ENCODE assay signal across 12 cellular contexts in genomic region chr1:14626869-14627607, GRCh38.
A peak's percentile ranks its signal among the peaks of the same experiment; 100 is the strongest.
DNase-seq lines count a peak whose midpoint lies in the region; ATAC-seq and TF ChIP-seq lines count a peak whose summit lies in the region.
"Had no signal": no experiment of that assay in that cellular context is flagged by ENCODE, and none has a peak within 500 bp of the region (broad histone marks: within the 10 kb centered on the region; RNA-seq: fewer than 3 reads in every experiment).

No MANE protein-coding gene starts in this region.

- no peak overlapping the region for H3K4me2 ChIP-seq in DND-41 (ENCODE audit: insufficient read depth, low read length)

- H3K4me3 Mint-ChIP-seq in nephron progenitor cell = no peak overlapping the region
- H3K4me3 Mint-ChIP-seq: activated CD4-positive, alpha-beta T cell treated with anti-CD3 and anti-CD28 coated beads, Interleukin-2, amount 10 ng/mL, durations not matched to agents 24 days and 14 days; activated naive CD4-positive, alpha-beta T cell treated with anti-CD3 and anti-CD28 coated beads, Interleukin-2, amount 10 ng/mL, durations not matched to agents 7 days and 5 days had no signal

- TF ChIP-seq CTCF in DND-41 (IDR thresholded peaks at IDR 0.05; ENCODE audit: borderline replicate concordance, extremely low read depth, low read length, poor library complexity, severe bottlenecking) = no peak
- no peak for TF ChIP-seq CTCF in nephron progenitor cell (IDR thresholded peaks at IDR 0.05)

- no peak overlapping the region for H2AFZ ChIP-seq in DND-41 (ENCODE audit: low read depth, low read length)

- H3K4me1 ChIP-seq in DND-41 (ENCODE audit: insufficient read depth, low read length) = peaks cover 16% of the 10 kb centered on the region
- H3K4me1 ChIP-seq: prostate gland had no signal

- peak overlapping the region; percentile 40; the same call in 1 of the 2 replicates for H3K27ac ChIP-seq in DND-41 (ENCODE audit: low read length)
- H3K27ac ChIP-seq: prostate gland had no signal

- H3K9ac ChIP-seq in DND-41 (ENCODE audit: low read depth, low read length) = no peak overlapping the region

- H3K9me3 ChIP-seq in DND-41 (ENCODE audit: insufficient read depth, low read length, severe bottlenecking) = no peaks in the 10 kb centered on the region
- H3K9me3 ChIP-seq: prostate gland had no signal

- H3K36me3 ChIP-seq in DND-41 (ENCODE audit: insufficient read depth, low read length) = no peaks in the 10 kb centered on the region
- H3K36me3 ChIP-seq: prostate gland had no signal

- peak; percentile 93 for ATAC-seq in DND-41 (ENCODE audit: insufficient read depth, low read depth)
- no peak for ATAC-seq in HG02840 (IDR thresholded peaks at IDR 0.05; ENCODE audit: low FRiP score, unreplicated experiment)

- DNase-seq in DND-41 (peak; percentile 65), OCI-M1 (lab: John Stamatoyannopoulos, UW) (peak; percentile 1), globus pallidus (ENCODE audit: low spot score) (peak; percentile 60), nephron progenitor cell (no peak), LoVo (ENCODE audit: low spot score) (no peak)
- DNase-seq in activated naive CD4-positive, alpha-beta T cell treated with anti-CD3 and anti-CD28 coated beads, Interleukin-2, amount 50 U/mL, for 16 hours = no peak
- no peak for DNase-seq in activated CD4-positive, alpha-beta T cell treated with anti-CD3 and anti-CD28 coated beads for 1 hour
- DNase-seq: activated CD4-positive, alpha-beta T cell treated with anti-CD3 and anti-CD28 coated beads, Interleukin-2, amount 10 ng/mL, durations not matched to agents 24 days and 14 days; activated naive CD4-positive, alpha-beta T cell treated with anti-CD3 and anti-CD28 coated beads, Interleukin-2, amount 10 ng/mL, durations not matched to agents 7 days and 5 days; NCI-H2171 had no signal

- H3K27me3 Mint-ChIP-seq in nephron progenitor cell (ENCODE audit: low read depth, poor library complexity) = no peaks in the 10 kb centered on the region
- H3K27me3 Mint-ChIP-seq: activated CD4-positive, alpha-beta T cell treated with anti-CD3 and anti-CD28 coated beads, Interleukin-2, amount 10 ng/mL, durations not matched to agents 24 days and 14 days; activated naive CD4-positive, alpha-beta T cell treated with anti-CD3 and anti-CD28 coated beads, Interleukin-2, amount 10 ng/mL, durations not matched to agents 7 days and 5 days had no signal

- peak overlapping the region; percentile 93 for H3K27ac Mint-ChIP-seq in nephron progenitor cell
- H3K27ac Mint-ChIP-seq: activated CD4-positive, alpha-beta T cell treated with anti-CD3 and anti-CD28 coated beads, Interleukin-2, amount 10 ng/mL, durations not matched to agents 24 days and 14 days; activated naive CD4-positive, alpha-beta T cell treated with anti-CD3 and anti-CD28 coated beads, Interleukin-2, amount 10 ng/mL, durations not matched to agents 7 days and 5 days had no signal

- peaks cover 21% of the 10 kb centered on the region for H3K36me3 Mint-ChIP-seq in nephron progenitor cell (ENCODE audit: low read depth)
- H3K36me3 Mint-ChIP-seq: activated naive CD4-positive, alpha-beta T cell treated with anti-CD3 and anti-CD28 coated beads, Interleukin-2, amount 10 ng/mL, durations not matched to agents 7 days and 5 days had no signal

- H3K79me2 ChIP-seq in DND-41 (ENCODE audit: insufficient read depth, low read length) = no peaks in the 10 kb centered on the region

- no peak overlapping the region for H3K4me3 ChIP-seq in DND-41 (ENCODE audit: low read depth in 1 of 2, low read length in 2 of 2)
- H3K4me3 ChIP-seq: prostate gland had no signal

- peaks cover 13% of the 10 kb centered on the region for H3K9me3 Mint-ChIP-seq in nephron progenitor cell
- H3K9me3 Mint-ChIP-seq: activated CD4-positive, alpha-beta T cell treated with anti-CD3 and anti-CD28 coated beads, Interleukin-2, amount 10 ng/mL, durations not matched to agents 24 days and 14 days had no signal

- H4K20me1 ChIP-seq in DND-41 (ENCODE audit: insufficient read depth, low read length) = no peaks in the 10 kb centered on the region

- H3K4me1 Mint-ChIP-seq in nephron progenitor cell = peaks cover 43% of the 10 kb centered on the region
- H3K4me1 Mint-ChIP-seq: activated CD4-positive, alpha-beta T cell treated with anti-CD3 and anti-CD28 coated beads, Interleukin-2, amount 10 ng/mL, durations not matched to agents 24 days and 14 days; activated naive CD4-positive, alpha-beta T cell treated with anti-CD3 and anti-CD28 coated beads, Interleukin-2, amount 10 ng/mL, durations not matched to agents 7 days and 5 days had no signal

- H3K27me3 ChIP-seq in DND-41 (ENCODE audit: insufficient read depth, low read length, poor library complexity) = no peaks in the 10 kb centered on the region

Comparison
In these comparisons a context has a peak if more than half of its experiments do, and no peak if none do; other contexts are left out.
1. DNase-seq: peak in DND-41 (single experiment), OCI-M1 (single experiment) and globus pallidus (single experiment); none in nephron progenitor cell (single experiment), activated naive CD4-positive, alpha-beta T cell treated with anti-CD3 and anti-CD28 coated beads, Interleukin-2, amount 50 U/mL, for 16 hours (single experiment), LoVo (single experiment) and activated CD4-positive, alpha-beta T cell treated with anti-CD3 and anti-CD28 coated beads for 1 hour (single experiment).